In genomic region chr3:144341461-144341860, GRCh38 we compare ENCODE assay signal across 13 cellular contexts.
"Had no signal": no experiment of that assay in that cellular context is flagged by ENCODE, and none has a peak within 500 bp of the region (broad histone marks: within the 10 kb centered on the region; RNA-seq: fewer than 3 reads in every experiment).

No MANE protein-coding gene starts in this region.

- ATAC-seq: activated CD4-positive, CD25-positive, alpha-beta regulatory T cell treated with anti-CD3 and anti-CD28 coated beads, Interleukin-2, amount 50 U/mL, for 24 hours; activated naive CD8-positive, alpha-beta T cell treated with anti-CD3 and anti-CD28 coated beads, Interleukin-2, amount 50 U/mL, for 24 hours; activated T-helper 17 cell treated with anti-CD3 and anti-CD28 coated beads, Interleukin-2, amount 50 U/mL, for 72 hours; esophagus mucosa; lower lobe of right lung had no signal

- H3K4me3 ChIP-seq: lower lobe of right lung, pancreas, skin epidermis, transverse colon had no signal

- H3K27ac ChIP-seq: lower lobe of right lung, pancreas, skin epidermis, transverse colon had no signal

- H3K9me3 Mint-ChIP-seq: activated naive CD4-positive, alpha-beta T cell treated with anti-CD3 and anti-CD28 coated beads for 36 hours; activated naive CD8-positive, alpha-beta T cell treated with anti-CD3 and anti-CD28 coated beads, Interleukin-2, amount 50 U/mL, for 24 hours had no signal

- H3K36me3 ChIP-seq: lower lobe of right lung, pancreas, transverse colon had no signal

- H3K9me3 ChIP-seq: lower lobe of right lung, pancreas, transverse colon had no signal

- H3K27me3 ChIP-seq: pancreas, transverse colon had no signal

- H3K4me1 ChIP-seq: lower lobe of right lung, pancreas, transverse colon had no signal

- H3K4me1 Mint-ChIP-seq: activated T-helper 17 cell treated with anti-CD3 and anti-CD28 coated beads, Interleukin-2, amount 50 U/mL, for 72 hours had no signal

- H3K27ac Mint-ChIP-seq: activated naive CD4-positive, alpha-beta T cell treated with anti-CD3 and anti-CD28 coated beads for 36 hours; activated naive CD8-positive, alpha-beta T cell treated with anti-CD3 and anti-CD28 coated beads, Interleukin-2, amount 50 U/mL, for 24 hours; activated T-helper 17 cell treated with anti-CD3 and anti-CD28 coated beads, Interleukin-2, amount 50 U/mL, for 72 hours had no signal

- DNase-seq: activated CD4-positive, alpha-beta T cell treated with anti-CD3 and anti-CD28 coated beads, Interleukin-2, amount 50 U/mL, for 1 hour; activated CD8-positive, alpha-beta memory T cell treated with anti-CD3 and anti-CD28 coated beads for 24 hours; activated naive CD4-positive, alpha-beta T cell treated with anti-CD3 and anti-CD28 coated beads for 36 hours; activated naive CD8-positive, alpha-beta T cell treated with anti-CD3 and anti-CD28 coated beads, Interleukin-2, amount 50 U/mL, for 24 hours; lower lobe of right lung; pancreas; stimulated activated CD4-positive, alpha-beta T cell treated with anti-CD3 and anti-CD28 coated beads, Interleukin-4, amount 100 ng/mL, for 24 hours; stimulated activated naive CD4-positive, alpha-beta T cell; transverse colon had no signal

- H3K4me3 Mint-ChIP-seq: activated naive CD4-positive, alpha-beta T cell treated with anti-CD3 and anti-CD28 coated beads for 36 hours; activated naive CD8-positive, alpha-beta T cell treated with anti-CD3 and anti-CD28 coated beads, Interleukin-2, amount 50 U/mL, for 24 hours; activated T-helper 17 cell treated with anti-CD3 and anti-CD28 coated beads, Interleukin-2, amount 50 U/mL, for 72 hours had no signal
